ENCODE assay signal across 18 cellular contexts in the genomic region with DNA sequence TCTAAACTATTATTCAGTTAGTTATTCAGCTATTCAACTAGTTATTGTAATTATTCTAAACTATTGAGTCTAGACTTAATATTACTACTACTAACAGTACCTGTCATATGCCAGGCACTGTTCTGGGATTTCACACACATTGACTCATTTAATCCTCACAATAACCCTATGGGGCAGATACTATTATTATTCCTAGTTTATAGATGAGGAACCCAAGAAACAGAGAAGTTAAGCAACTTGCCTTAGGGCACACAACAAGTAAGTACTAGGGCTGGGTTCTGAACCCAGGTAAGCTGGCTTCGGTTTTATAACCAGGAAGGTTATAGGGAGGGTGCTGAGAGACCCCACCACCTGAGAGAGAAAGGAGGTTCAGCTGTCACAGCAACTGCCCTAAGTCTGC. TPM values are rescaled to one million over a fixed set of nuclear protein-coding genes. Genes with fewer than 3 reads are reported as not detected.
A peak's percentile ranks its signal among the peaks of the same experiment; 100 is the strongest.
DNase-seq lines count a peak whose midpoint lies in the region; ATAC-seq and TF ChIP-seq lines count a peak whose summit lies in the region.
"Had no signal": no experiment of that assay in that cellular context is flagged by ENCODE, and none has a peak within 500 bp of the region (broad histone marks: within the 10 kb centered on the region; RNA-seq: fewer than 3 reads in every experiment).

No MANE protein-coding gene starts in this region.

- peak overlapping the region; percentile 56 for H3K9ac ChIP-seq in HUES6 (ENCODE audit: low read length)
- no peak overlapping the region for H3K9ac ChIP-seq in smooth muscle cell (ENCODE audit: low read depth)
- H3K9ac ChIP-seq: KMS-11 had no signal

- H3K4me3 ChIP-seq in HUES6 (ENCODE audit: low read depth, low read length) = no peak overlapping the region
- no peak overlapping the region for H3K4me3 ChIP-seq in hepatocyte
- H3K4me3 ChIP-seq in smooth muscle cell = no peak overlapping the region
- H3K4me3 ChIP-seq: mucosa of descending colon had no signal

- no peaks in the 10 kb centered on the region for H3K9me2 ChIP-seq in hepatocyte (replicated peaks; ENCODE audit: insufficient read depth)

- no peaks in the 10 kb centered on the region for H3K27me3 ChIP-seq in HUES6 (ENCODE audit: control insufficient read depth, insufficient read depth, low read length)
- H3K27me3 ChIP-seq in hepatocyte = no peaks in the 10 kb centered on the region
- H3K27me3 ChIP-seq in smooth muscle cell (ENCODE audit: low read depth) = no peaks in the 10 kb centered on the region

- peak; percentile 93 for DNase-seq in SKM-1 treated with dmso at 0.1 percent for 144 hours (lab: John Stamatoyannopoulos, UW; ENCODE audit: unreplicated experiment)
- no peak for DNase-seq in hepatocyte (ENCODE audit: low spot score)
- no peak for DNase-seq in smooth muscle cell (lab: John Stamatoyannopoulos, UW; ENCODE audit: unreplicated experiment)
- no peak for DNase-seq in activated naive CD4-positive, alpha-beta T cell (lab: John Stamatoyannopoulos, UW)
- DNase-seq in middle frontal gyrus (ENCODE audit: extremely low spot score, low spot score) = no peak
- DNase-seq: activated CD4-positive, alpha-beta T cell treated with anti-CD3 and anti-CD28 coated beads, Interleukin-2, amount 50 U/mL, for 4 hours; CD8-positive, alpha-beta T cell; central memory CD4-positive, alpha-beta T cell; GDM1; mucosa of descending colon; NCI-H2171 had no signal

- WGBS in hepatocyte (ENCODE audit: low lambda C conversion rate, missing lambda C conversion rate) = 93% methylated on average over 1 of the region's 1 CpG
- WGBS in smooth muscle cell (ENCODE audit: low lambda C conversion rate) = 87% methylated on average over 1 of the region's 1 CpG

- H3F3A ChIP-seq in smooth muscle cell (ENCODE audit: low read depth) = peaks cover 23% of the 10 kb centered on the region

- peak overlapping the region; percentile 57 for H3K4me2 ChIP-seq in hepatocyte
- no peak overlapping the region for H3K4me2 ChIP-seq in smooth muscle cell
- H3K4me2 ChIP-seq: KMS-11 had no signal

- H3K27ac ChIP-seq in HUES6 (ENCODE audit: low read depth, low read length) (no peak overlapping the region; the same call in 1 of the 2 replicates), hepatocyte (peak overlapping the region; percentile 97), smooth muscle cell (ENCODE audit: low read depth) (peak overlapping the region; percentile 94)
- H3K27ac ChIP-seq: KMS-11 had no signal

- H3K4me1 ChIP-seq in HUES6 (ENCODE audit: control insufficient read depth, insufficient read depth, low read length) = peaks cover 87% of the 10 kb centered on the region
- H3K4me1 ChIP-seq in hepatocyte (ENCODE audit: insufficient read depth) = peaks cover 92% of the 10 kb centered on the region
- H3K4me1 ChIP-seq in smooth muscle cell (ENCODE audit: low read depth) = peaks cover 87% of the 10 kb centered on the region

- H3K9me3 ChIP-seq in HUES6 (ENCODE audit: control insufficient read depth, insufficient read depth, low read depth, low read length) (no peaks in the 10 kb centered on the region), hepatocyte (ENCODE audit: low read depth) (no peaks in the 10 kb centered on the region), smooth muscle cell (replicated peaks; ENCODE audit: low read depth) (no peaks in the 10 kb centered on the region)
- H3K9me3 ChIP-seq: mucosa of descending colon had no signal

- H4K20me1 ChIP-seq in hepatocyte (ENCODE audit: insufficient read depth, poor library complexity, severe bottlenecking) (peaks cover 74% of the 10 kb centered on the region), smooth muscle cell (ENCODE audit: low read depth) (peaks cover 86% of the 10 kb centered on the region)

- no peak overlapping the region for H2AFZ ChIP-seq in hepatocyte
- no peak overlapping the region for H2AFZ ChIP-seq in smooth muscle cell (ENCODE audit: low read depth)

- no peaks in the 10 kb centered on the region for H3K36me3 ChIP-seq in HUES6 (ENCODE audit: control insufficient read depth, insufficient read depth, low read length)
- no peaks in the 10 kb centered on the region for H3K36me3 ChIP-seq in hepatocyte (replicated peaks; ENCODE audit: insufficient read depth, low read depth)
- no peaks in the 10 kb centered on the region for H3K36me3 ChIP-seq in smooth muscle cell (ENCODE audit: low read depth)

- H3K79me2 ChIP-seq in hepatocyte (peaks cover 98% of the 10 kb centered on the region), smooth muscle cell (ENCODE audit: low read depth) (peaks cover 83% of the 10 kb centered on the region)

- ATAC-seq in GM19351 (IDR thresholded peaks at IDR 0.05; ENCODE audit: unreplicated experiment) (no peak), GM21360 (IDR thresholded peaks at IDR 0.05; ENCODE audit: unreplicated experiment) (no peak)
- ATAC-seq: CD8-positive, alpha-beta T cell; mucosa of descending colon; sciatic nerve had no signal

- TF ChIP-seq CTCF in hepatocyte (IDR thresholded peaks at IDR 0.05; ENCODE audit: poor library complexity) = no peak
- TF ChIP-seq CTCF in smooth muscle cell (IDR thresholded peaks at IDR 0.05; ENCODE audit: borderline replicate concordance, insufficient read depth, poor library complexity, severe bottlenecking) = no peak

RNA-seq across cellular contexts. Expression of a gene that starts 7.8 kb away (rescaled TPM):
- 20.4 and 26.3 TPM in 2 replicates for total RNA-seq in hepatocyte
- polyA plus RNA-seq in hepatocyte = 33.0 and 35.9 TPM in 2 replicates
- 22.5 and 29.1 TPM in 2 replicates for total RNA-seq in smooth muscle cell
- polyA plus RNA-seq in smooth muscle cell = 40.6 and 42.8 TPM in 2 replicates
- total RNA-seq: CD8-positive, alpha-beta T cell had no signal

RNA-seq across cellular contexts. Expression of a gene that starts 20.9 kb away (rescaled TPM):
- total RNA-seq in hepatocyte (1,102 and 1,276 TPM in 2 replicates), smooth muscle cell (1,012 and 1,090 TPM in 2 replicates)
- polyA plus RNA-seq in hepatocyte (305 and 308 TPM in 2 replicates), smooth muscle cell (307 and 339 TPM in 2 replicates)

RNA-seq across cellular contexts. Expression of a gene that starts 23.6 kb away (rescaled TPM):
- not detected in 2 replicates for total RNA-seq in hepatocyte
- polyA plus RNA-seq in hepatocyte = 0.39 and 1.3 TPM in 2 replicates
- 0.31 TPM in 1 of 2 replicates, not detected in the other for total RNA-seq in smooth muscle cell
- 0.26 and 0.78 TPM in 2 replicates for polyA plus RNA-seq in smooth muscle cell
- total RNA-seq: CD8-positive, alpha-beta T cell; epithelial cell of proximal tubule; mucosa of descending colon; sciatic nerve; subcutaneous adipose tissue had no signal

RNA-seq across cellular contexts. Expression of a gene that starts 36.9 kb away (rescaled TPM):
- 8.7 and 9.0 TPM in 2 replicates for total RNA-seq in hepatocyte
- 3.7 and 4.1 TPM in 2 replicates for polyA plus RNA-seq in hepatocyte
- 2.3 and 3.6 TPM in 2 replicates for total RNA-seq in smooth muscle cell
- 5.6 and 7.3 TPM in 2 replicates for polyA plus RNA-seq in smooth muscle cell
